12 cellular contexts compared by ENCODE assay signal in genomic region chr17:74778960-74779359, GRCh38. TPM values are rescaled to one million over a fixed set of nuclear protein-coding genes. Genes with fewer than 3 reads are reported as not detected.
DNase-seq lines count a peak whose midpoint lies in the region; ATAC-seq and TF ChIP-seq lines count a peak whose summit lies in the region.
"Had no signal": no experiment of that assay in that cellular context is flagged by ENCODE, and none has a peak within 500 bp of the region (broad histone marks: within the 10 kb centered on the region; RNA-seq: fewer than 3 reads in every experiment).

No MANE protein-coding gene starts in this region.

- in situ Hi-C loops in HAP-1 (cut with MboI; ENCODE audit: low sequenced_read_pairs): loop anchor here (25.0 kb wide), 1 partner anchor 633 kb away; the partner anchor contains the start of gene GRB2

- H3K27me3 Mint-ChIP-seq in CD4-positive, alpha-beta T cell: no peaks in the 10 kb centered on the region
- H3K27me3 Mint-ChIP-seq in activated T-helper 17 cell treated with anti-CD3 and anti-CD28 coated beads, Interleukin-2, amount 50 U/mL, for 72 hours: no peaks in the 10 kb centered on the region

- no peak for DNase-seq in CD4-positive, alpha-beta T cell
- DNase-seq in Kasumi-1 (lab: John Stamatoyannopoulos, UW) (peak; percentile 95), mesenchymal stem cell (peak; percentile 77), HAP-1 (ENCODE audit: low spot score in 2 of 2) (no peak), NCI-H446 (lab: John Stamatoyannopoulos, UW) (no peak)
- DNase-seq: DMS 273 treated with DMSO at 0.1 percent for 48 hours, testis had no signal

- H2BK120ac ChIP-seq in mesenchymal stem cell (ENCODE audit: low read depth, low read length): no peak overlapping the region

- no peak overlapping the region for H2AK5ac ChIP-seq in mesenchymal stem cell (ENCODE audit: low read length, severe bottlenecking)

- ATAC-seq in CD4-positive, alpha-beta T cell (ENCODE audit: poor library complexity): no peak
- no peak for ATAC-seq in activated T-helper 17 cell treated with anti-CD3 and anti-CD28 coated beads, Interleukin-2, amount 50 U/mL, for 72 hours (replicated peaks)
- ATAC-seq in HG03571 (IDR thresholded peaks at IDR 0.05; ENCODE audit: unreplicated experiment): no peak
- ATAC-seq in HG02642 (IDR thresholded peaks at IDR 0.05; ENCODE audit: poor library complexity, unreplicated experiment): no peak
- ATAC-seq: Panc1, WTC11 had no signal

- CTCF ChIA-PET in CD4-positive, alpha-beta T cell (lab: Charles Lee): interaction anchor here (0.7 to 3.4 kb wide), 5 partner anchors 8 to 122 kb away, joined by 3 to 14 read pairs (median 6); partner anchors contain the start of gene RAB37

- no peak overlapping the region for H3K18ac ChIP-seq in mesenchymal stem cell (ENCODE audit: low read depth in 1 of 2, low read length in 2 of 2)

- WGBS in mesenchymal stem cell: 77% methylated on average over 4 of the region's 5 CpGs

- H3K36me3 ChIP-seq in mesenchymal stem cell (ENCODE audit: control insufficient read depth in 1 of 2, insufficient read depth in 2 of 2, low read depth in 1 of 2, low read length in 2 of 2) (peaks cover 22 to 38% of the 10 kb centered on the region in 2 experiments), HAP-1 (replicated peaks) (peaks cover 10% of the 10 kb centered on the region)

- no peak overlapping the region for H3K23ac ChIP-seq in mesenchymal stem cell (ENCODE audit: low read length in 2 of 2)

- peak overlapping the region; percentile 96 for H3K27ac Mint-ChIP-seq in CD4-positive, alpha-beta T cell
- peak overlapping the region; percentile 74 for H3K27ac Mint-ChIP-seq in activated T-helper 17 cell treated with anti-CD3 and anti-CD28 coated beads, Interleukin-2, amount 50 U/mL, for 72 hours
- H3K27ac Mint-ChIP-seq: WTC11 had no signal

- H2BK12ac ChIP-seq in mesenchymal stem cell (ENCODE audit: low read length in 2 of 2): no peak overlapping the region

- H3K9me3 ChIP-seq in CD4-positive, alpha-beta T cell (ENCODE audit: control insufficient read depth, low read length): no peaks in the 10 kb centered on the region
- H3K9me3 ChIP-seq in mesenchymal stem cell (ENCODE audit: control insufficient read depth, low read length) (no peaks in the 10 kb centered on the region), HAP-1 (no peaks in the 10 kb centered on the region)
- H3K9me3 ChIP-seq: testis had no signal

- H3K4me2 ChIP-seq in mesenchymal stem cell (ENCODE audit: low read length, poor library complexity, severe bottlenecking): no peak overlapping the region

- H3K79me1 ChIP-seq in mesenchymal stem cell (replicated peaks; ENCODE audit: low read length, poor library complexity, severe bottlenecking): peaks cover 42% of the 10 kb centered on the region

- H4K91ac ChIP-seq in mesenchymal stem cell (ENCODE audit: low read length): no peak overlapping the region

- H2AFZ ChIP-seq in mesenchymal stem cell (ENCODE audit: low read depth, low read length): no peak overlapping the region

- no peak overlapping the region for H2BK15ac ChIP-seq in mesenchymal stem cell (ENCODE audit: low read depth, poor library complexity, severe bottlenecking)

- no peak overlapping the region for H3K14ac ChIP-seq in mesenchymal stem cell (ENCODE audit: low read length in 2 of 2)

- H3K27me3 ChIP-seq in CD4-positive, alpha-beta T cell (ENCODE audit: control insufficient read depth, insufficient read depth, low read length): no peaks in the 10 kb centered on the region
- H3K27me3 ChIP-seq in mesenchymal stem cell (ENCODE audit: control insufficient read depth in 1 of 2, insufficient read depth in 1 of 2, low read length in 2 of 2): no peaks in the 10 kb centered on the region
- no peaks in the 10 kb centered on the region for H3K27me3 ChIP-seq in HAP-1 (ENCODE audit: low read depth)
- H3K27me3 ChIP-seq: testis had no signal

- H3K27ac ChIP-seq in CD4-positive, alpha-beta T cell (ENCODE audit: low read depth, low read length): peak overlapping the region; percentile 60
- H3K27ac ChIP-seq in mesenchymal stem cell (ENCODE audit: low read length, poor library complexity, severe bottlenecking): no peak overlapping the region
- H3K27ac ChIP-seq: testis had no signal

- H3K4me3 Mint-ChIP-seq in CD4-positive, alpha-beta T cell: peak overlapping the region; percentile 69
- H3K4me3 Mint-ChIP-seq in activated T-helper 17 cell treated with anti-CD3 and anti-CD28 coated beads, Interleukin-2, amount 50 U/mL, for 72 hours: peak overlapping the region; percentile 100
- H3K4me3 Mint-ChIP-seq: WTC11 had no signal

- H3K9me3 Mint-ChIP-seq in CD4-positive, alpha-beta T cell: no peaks in the 10 kb centered on the region
- no peaks in the 10 kb centered on the region for H3K9me3 Mint-ChIP-seq in activated T-helper 17 cell treated with anti-CD3 and anti-CD28 coated beads, Interleukin-2, amount 50 U/mL, for 72 hours
- H3K9me3 Mint-ChIP-seq: WTC11 had no signal

- TF ChIP-seq CTCF in CD4-positive, alpha-beta T cell (IDR thresholded peaks at IDR 0.05): no peak

- peaks cover 69% of the 10 kb centered on the region for H3K4me1 Mint-ChIP-seq in CD4-positive, alpha-beta T cell (ENCODE audit: low read depth)
- H3K4me1 Mint-ChIP-seq in activated T-helper 17 cell treated with anti-CD3 and anti-CD28 coated beads, Interleukin-2, amount 50 U/mL, for 72 hours: peaks cover 32% of the 10 kb centered on the region

- no peak overlapping the region for H3K4ac ChIP-seq in mesenchymal stem cell (ENCODE audit: low read depth in 1 of 2, low read length in 2 of 2)

- H3K4me1 ChIP-seq in mesenchymal stem cell (ENCODE audit: control insufficient read depth, insufficient read depth, low read depth, low read length) (peaks cover 12% of the 10 kb centered on the region), HAP-1 (peaks cover 5% of the 10 kb centered on the region)

- no peak overlapping the region for H3K9ac ChIP-seq in mesenchymal stem cell (ENCODE audit: low read length)

- no peak overlapping the region for H4K8ac ChIP-seq in mesenchymal stem cell (ENCODE audit: low read length)

- intact Hi-C loops in CD4-positive, alpha-beta T cell (cut with DNase I, micrococcal nuclease): loop anchor here in 1 of 2 experiments (5.0 kb wide), 1 partner anchor 93 kb away; the partner anchor contains the start of gene FDXR

- H2BK5ac ChIP-seq in mesenchymal stem cell (ENCODE audit: low read depth, low read length, poor library complexity, severe bottlenecking): no peak overlapping the region

- POLR2A ChIA-PET in CD4-positive, alpha-beta T cell (lab: Charles Lee): interaction anchor here (1.1 to 2.9 kb wide), 12 partner anchors 8 to 190 kb away, joined by 3 to 24 read pairs (median 12); partner anchors contain the start of genes FDXR and RAB37

- H3K36me3 Mint-ChIP-seq in CD4-positive, alpha-beta T cell (ENCODE audit: low read depth): peaks cover 42% of the 10 kb centered on the region
- H3K36me3 Mint-ChIP-seq in activated T-helper 17 cell treated with anti-CD3 and anti-CD28 coated beads, Interleukin-2, amount 50 U/mL, for 72 hours (ENCODE audit: low read depth): peaks cover 24% of the 10 kb centered on the region

- no peak overlapping the region for H3K4me3 ChIP-seq in mesenchymal stem cell (ENCODE audit: insufficient read depth in 1 of 2, low read depth in 1 of 2, low read length in 2 of 2)
- H3K4me3 ChIP-seq in HAP-1: no peak overlapping the region
- H3K4me3 ChIP-seq: testis had no signal

RNA-seq across cellular contexts. Expression of gene NAT9, which starts 2.8 kb away (rescaled TPM):
- 10 to 100 TPM; 34.6 to 38.2 TPM for total RNA-seq in CD4-positive, alpha-beta T cell
- 10 to 100 TPM; 31.6 to 39.2 TPM for total RNA-seq in activated T-helper 17 cell treated with anti-CD3 and anti-CD28 coated beads, Interleukin-2, amount 50 U/mL, for 72 hours
- polyA plus RNA-seq in mesenchymal stem cell (2013, experiment 1 of 2): 29.5 TPM
- 30.4 TPM for polyA plus RNA-seq in mesenchymal stem cell (2013, experiment 2 of 2)

RNA-seq across cellular contexts. Expression of gene NHERF1, which starts 30.5 kb away (rescaled TPM):
- total RNA-seq in CD4-positive, alpha-beta T cell: 10 to 100 TPM; 68.4 to 72.4 TPM
- 100 to 1,000 TPM in 1 of 2 donors, 10 to 100 TPM in 1; 76.2 to 160 TPM for total RNA-seq in activated T-helper 17 cell treated with anti-CD3 and anti-CD28 coated beads, Interleukin-2, amount 50 U/mL, for 72 hours
- polyA plus RNA-seq in mesenchymal stem cell (2013, experiment 1 of 2): 126 TPM
- polyA plus RNA-seq in mesenchymal stem cell (2013, experiment 2 of 2): 126 TPM

RNA-seq across cellular contexts. Expression of gene RAB37, which starts 41.9 kb away (rescaled TPM):
- 10 to 100 TPM; 19.0 to 21.1 TPM for total RNA-seq in CD4-positive, alpha-beta T cell
- 1 to 10 TPM; 2.5 to 3.4 TPM for total RNA-seq in activated T-helper 17 cell treated with anti-CD3 and anti-CD28 coated beads, Interleukin-2, amount 50 U/mL, for 72 hours
- 2.4 TPM for polyA plus RNA-seq in mesenchymal stem cell (2013, experiment 1 of 2)
- polyA plus RNA-seq in mesenchymal stem cell (2013, experiment 2 of 2): 1.9 TPM

Comparison
In these comparisons a context has a peak if more than half of its experiments do, and no peak if none do; other contexts are left out.
1. DNase-seq: peak in Kasumi-1 (2 of 2) and mesenchymal stem cell (single experiment); none in CD4-positive, alpha-beta T cell (0 of 10), HAP-1 (0 of 2) and NCI-H446 (0 of 2).
2. RNA of gene RAB37, which starts 41.9 kb away (total RNA-seq): 19.0 to 21.1 TPM in CD4-positive, alpha-beta T cell; 2.5 to 3.4 TPM in activated T-helper 17 cell treated with anti-CD3 and anti-CD28 coated beads, Interleukin-2, amount 50 U/mL, for 72 hours; every median in the first group is over 4 times any median in the second.